1 cellular context compared by ENCODE assay signal in the genomic region with DNA sequence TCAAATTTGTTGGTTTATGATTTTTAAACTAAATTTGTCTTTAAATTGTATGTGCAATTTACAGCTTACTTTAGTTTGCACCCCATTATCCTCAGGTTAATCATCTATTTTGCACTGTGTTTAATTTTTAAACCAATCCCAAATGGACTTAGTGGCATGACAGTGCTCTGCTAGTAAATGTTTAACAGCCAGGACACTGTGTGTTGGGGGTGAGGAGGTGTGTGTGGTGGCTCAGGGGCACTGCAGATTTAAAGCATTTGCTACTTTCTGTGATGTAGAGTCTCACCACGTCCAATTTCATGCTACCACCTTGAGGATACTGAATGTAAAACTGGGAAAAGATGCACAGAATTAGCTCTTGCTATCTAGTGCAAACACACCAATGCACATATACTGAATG.
TF ChIP-seq lines count a peak whose summit lies in the region.

No MANE protein-coding gene starts in this region.

TF ChIP-seq in GM23338, 12 proteins besides CTCF, POLR2A, EP300 and RAD21:
- TF ChIP-seq, protein P1, sequence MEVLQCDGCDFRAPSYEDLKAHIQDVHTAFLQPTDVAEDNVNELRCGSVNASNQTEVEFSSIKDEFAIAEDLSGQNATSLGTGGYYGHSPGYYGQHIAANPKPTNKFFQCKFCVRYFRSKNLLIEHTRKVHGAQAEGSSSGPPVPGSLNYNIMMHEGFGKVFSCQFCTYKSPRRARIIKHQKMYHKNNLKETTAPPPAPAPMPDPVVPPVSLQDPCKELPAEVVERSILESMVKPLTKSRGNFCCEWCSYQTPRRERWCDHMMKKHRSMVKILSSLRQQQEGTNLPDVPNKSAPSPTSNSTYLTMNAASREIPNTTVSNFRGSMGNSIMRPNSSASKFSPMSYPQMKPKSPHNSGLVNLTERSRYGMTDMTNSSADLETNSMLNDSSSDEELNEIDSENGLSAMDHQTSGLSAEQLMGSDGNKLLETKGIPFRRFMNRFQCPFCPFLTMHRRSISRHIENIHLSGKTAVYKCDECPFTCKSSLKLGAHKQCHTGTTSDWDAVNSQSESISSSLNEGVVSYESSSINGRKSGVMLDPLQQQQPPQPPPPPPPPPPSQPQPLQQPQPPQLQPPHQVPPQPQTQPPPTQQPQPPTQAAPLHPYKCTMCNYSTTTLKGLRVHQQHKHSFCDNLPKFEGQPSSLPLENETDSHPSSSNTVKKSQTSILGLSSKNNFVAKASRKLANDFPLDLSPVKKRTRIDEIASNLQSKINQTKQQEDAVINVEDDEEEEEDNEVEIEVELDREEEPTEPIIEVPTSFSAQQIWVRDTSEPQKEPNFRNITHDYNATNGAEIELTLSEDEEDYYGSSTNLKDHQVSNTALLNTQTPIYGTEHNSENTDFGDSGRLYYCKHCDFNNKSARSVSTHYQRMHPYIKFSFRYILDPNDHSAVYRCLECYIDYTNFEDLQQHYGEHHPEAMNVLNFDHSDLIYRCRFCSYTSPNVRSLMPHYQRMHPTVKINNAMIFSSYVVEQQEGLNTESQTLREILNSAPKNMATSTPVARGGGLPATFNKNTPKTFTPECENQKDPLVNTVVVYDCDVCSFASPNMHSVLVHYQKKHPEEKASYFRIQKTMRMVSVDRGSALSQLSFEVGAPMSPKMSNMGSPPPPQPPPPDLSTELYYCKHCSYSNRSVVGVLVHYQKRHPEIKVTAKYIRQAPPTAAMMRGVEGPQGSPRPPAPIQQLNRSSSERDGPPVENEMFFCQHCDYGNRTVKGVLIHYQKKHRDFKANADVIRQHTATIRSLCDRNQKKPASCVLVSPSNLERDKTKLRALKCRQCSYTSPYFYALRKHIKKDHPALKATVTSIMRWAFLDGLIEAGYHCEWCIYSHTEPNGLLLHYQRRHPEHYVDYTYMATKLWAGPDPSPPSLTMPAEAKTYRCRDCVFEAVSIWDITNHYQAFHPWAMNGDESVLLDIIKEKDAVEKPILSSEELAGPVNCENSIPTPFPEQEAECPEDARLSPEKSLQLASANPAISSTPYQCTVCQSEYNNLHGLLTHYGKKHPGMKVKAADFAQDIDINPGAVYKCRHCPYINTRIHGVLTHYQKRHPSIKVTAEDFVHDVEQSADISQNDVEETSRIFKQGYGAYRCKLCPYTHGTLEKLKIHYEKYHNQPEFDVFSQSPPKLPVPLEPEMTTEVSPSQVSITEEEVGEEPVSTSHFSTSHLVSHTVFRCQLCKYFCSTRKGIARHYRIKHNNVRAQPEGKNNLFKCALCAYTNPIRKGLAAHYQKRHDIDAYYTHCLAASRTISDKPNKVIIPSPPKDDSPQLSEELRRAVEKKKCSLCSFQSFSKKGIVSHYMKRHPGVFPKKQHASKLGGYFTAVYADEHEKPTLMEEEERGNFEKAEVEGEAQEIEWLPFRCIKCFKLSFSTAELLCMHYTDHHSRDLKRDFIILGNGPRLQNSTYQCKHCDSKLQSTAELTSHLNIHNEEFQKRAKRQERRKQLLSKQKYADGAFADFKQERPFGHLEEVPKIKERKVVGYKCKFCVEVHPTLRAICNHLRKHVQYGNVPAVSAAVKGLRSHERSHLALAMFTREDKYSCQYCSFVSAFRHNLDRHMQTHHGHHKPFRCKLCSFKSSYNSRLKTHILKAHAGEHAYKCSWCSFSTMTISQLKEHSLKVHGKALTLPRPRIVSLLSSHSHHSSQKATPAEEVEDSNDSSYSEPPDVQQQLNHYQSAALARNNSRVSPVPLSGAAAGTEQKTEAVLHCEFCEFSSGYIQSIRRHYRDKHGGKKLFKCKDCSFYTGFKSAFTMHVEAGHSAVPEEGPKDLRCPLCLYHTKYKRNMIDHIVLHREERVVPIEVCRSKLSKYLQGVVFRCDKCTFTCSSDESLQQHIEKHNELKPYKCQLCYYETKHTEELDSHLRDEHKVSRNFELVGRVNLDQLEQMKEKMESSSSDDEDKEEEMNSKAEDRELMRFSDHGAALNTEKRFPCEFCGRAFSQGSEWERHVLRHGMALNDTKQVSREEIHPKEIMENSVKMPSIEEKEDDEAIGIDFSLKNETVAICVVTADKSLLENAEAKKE (CRISPR knock-in tag; IDR thresholded peaks at IDR 0.05), result no peak
- TF ChIP-seq STAT1 (IDR thresholded peaks at IDR 0.05; ENCODE audit: unreplicated experiment) (no peak), EZH2 (IDR thresholded peaks at IDR 0.05; ENCODE audit: low read depth, unreplicated experiment) (no peak), CREB1 (CRISPR knock-in tag; IDR thresholded peaks at IDR 0.05; ENCODE audit: low read depth) (no peak), ZNF114 (CRISPR knock-in tag; IDR thresholded peaks at IDR 0.05) (no peak), ZNF331 (CRISPR knock-in tag; IDR thresholded peaks at IDR 0.05; ENCODE audit: low read depth) (no peak), NANOG (IDR thresholded peaks at IDR 0.05; ENCODE audit: borderline replicate concordance) (no peak), REST (IDR thresholded peaks at IDR 0.05; ENCODE audit: unreplicated experiment) (no peak), POLR2AphosphoS5 (IDR thresholded peaks at IDR 0.05; ENCODE audit: low read depth) (no peak), JUNB (IDR thresholded peaks at IDR 0.05; ENCODE audit: unreplicated experiment) (no peak), EZH2phosphoT487 (IDR thresholded peaks at IDR 0.05; ENCODE audit: unreplicated experiment) (no peak)
- TF ChIP-seq, protein P2, sequence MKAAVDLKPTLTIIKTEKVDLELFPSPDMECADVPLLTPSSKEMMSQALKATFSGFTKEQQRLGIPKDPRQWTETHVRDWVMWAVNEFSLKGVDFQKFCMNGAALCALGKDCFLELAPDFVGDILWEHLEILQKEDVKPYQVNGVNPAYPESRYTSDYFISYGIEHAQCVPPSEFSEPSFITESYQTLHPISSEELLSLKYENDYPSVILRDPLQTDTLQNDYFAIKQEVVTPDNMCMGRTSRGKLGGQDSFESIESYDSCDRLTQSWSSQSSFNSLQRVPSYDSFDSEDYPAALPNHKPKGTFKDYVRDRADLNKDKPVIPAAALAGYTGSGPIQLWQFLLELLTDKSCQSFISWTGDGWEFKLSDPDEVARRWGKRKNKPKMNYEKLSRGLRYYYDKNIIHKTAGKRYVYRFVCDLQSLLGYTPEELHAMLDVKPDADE (IDR thresholded peaks at IDR 0.05), result no peak
